Comparison of ENCODE assay signal across 14 cellular contexts in genomic region chr10:79105818-79106217, GRCh38. TPM values are rescaled to one million over a fixed set of nuclear protein-coding genes. Genes with fewer than 3 reads are reported as not detected.
A peak's percentile ranks its signal among the peaks of the same experiment; 100 is the strongest.
DNase-seq lines count a peak whose midpoint lies in the region; ATAC-seq and TF ChIP-seq lines count a peak whose summit lies in the region.
"Had no signal": no experiment of that assay in that cellular context is flagged by ENCODE, and none has a peak within 500 bp of the region (broad histone marks: within the 10 kb centered on the region; RNA-seq: fewer than 3 reads in every experiment).

No MANE protein-coding gene starts in this region.

- TF ChIP-seq CTCF in right atrium auricular region (IDR thresholded peaks at IDR 0.05) (no peak), WTC11 (IDR thresholded peaks at IDR 0.05) (no peak), sigmoid colon (IDR thresholded peaks at IDR 0.05) (no peak), vagina (IDR thresholded peaks at IDR 0.05) (no peak)

- 77 to 81% methylated on average over 6 of the region's 6 CpGs for WGBS in sigmoid colon, 2 donors

- H3K4me3 ChIP-seq in right atrium auricular region (no peak overlapping the region), sigmoid colon (no peak overlapping the region), vagina (no peak overlapping the region)
- H3K4me3 ChIP-seq: SK-N-MC had no signal

- TF ChIP-seq EP300 in sigmoid colon (IDR thresholded peaks at IDR 0.05), result no peak

- CTCF ChIA-PET in WTC11 (lab: Charles Lee), result interaction anchor here (0.9 to 2.1 kb wide), 6 partner anchors 9 to 89 kb away, joined by 3 to 7 read pairs (median 4); no protein-coding TSS in a partner anchor

- H3K36me3 Mint-ChIP-seq in WTC11, result no peaks in the 10 kb centered on the region

- no peak overlapping the region for H3K4me3 Mint-ChIP-seq in WTC11
- H3K4me3 Mint-ChIP-seq: CD8-positive, alpha-beta T cell had no signal

- TF ChIP-seq POLR2A in sigmoid colon (IDR thresholded peaks at IDR 0.05), result no peak
- no peak for TF ChIP-seq POLR2A in vagina (IDR thresholded peaks at IDR 0.05)

- no peaks in the 10 kb centered on the region for H3K9me3 ChIP-seq in right atrium auricular region
- no peaks in the 10 kb centered on the region for H3K9me3 ChIP-seq in sigmoid colon
- H3K9me3 ChIP-seq in vagina, result no peaks in the 10 kb centered on the region

- peaks cover 4% of the 10 kb centered on the region for H3K36me3 ChIP-seq in right atrium auricular region
- H3K36me3 ChIP-seq in sigmoid colon, result peaks cover 0 to 7% (median 3%) of the 10 kb centered on the region in 4 donors
- no peaks in the 10 kb centered on the region for H3K36me3 ChIP-seq in vagina

- ATAC-seq in Right ventricle myocardium inferior, result no peak
- no peak for ATAC-seq in WTC11
- ATAC-seq: CD8-positive, alpha-beta T cell had no signal

- no peaks in the 10 kb centered on the region for H3K27me3 Mint-ChIP-seq in WTC11 (ENCODE audit: low read depth)

- H3K27ac ChIP-seq in right atrium auricular region, result peak overlapping the region; percentile 86 to 91
- peak overlapping the region in 3 of 4 donors; percentile 9 to 94 (median 87) for H3K27ac ChIP-seq in sigmoid colon
- peak overlapping the region; percentile 94 for H3K27ac ChIP-seq in vagina
- H3K27ac ChIP-seq: SK-N-MC had no signal

- H3K27me3 ChIP-seq in right atrium auricular region (no peaks in the 10 kb centered on the region), sigmoid colon (no peaks in the 10 kb centered on the region), vagina (no peaks in the 10 kb centered on the region)

- POLR2A ChIA-PET in WTC11 (lab: Charles Lee), result no interaction called here

- 0 out of 2 replicates have a peak overlapping the region, but pooled peaks have one; percentile 50 for H3K27ac Mint-ChIP-seq in WTC11
- H3K27ac Mint-ChIP-seq: CD8-positive, alpha-beta T cell had no signal

- no peak for DNase-seq in right atrium auricular region (ENCODE audit: low spot score)
- DNase-seq in Right ventricle myocardium inferior (ENCODE audit: missing footprints), result no peak
- no peak for DNase-seq in WTC11 (ENCODE audit: low spot score)
- no peak for DNase-seq in sigmoid colon
- DNase-seq in vagina (ENCODE audit: extremely low spot score in 2 of 2), result no peak
- DNase-seq in HuH-7.5 (ENCODE audit: low spot score), result no peak
- no peak for DNase-seq in SK-N-DZ (ENCODE audit: low spot score)
- DNase-seq in NCI-H2107 (lab: John Stamatoyannopoulos, UW), result no peak
- DNase-seq: CD8-positive, alpha-beta T cell; GF-D8; NCI-H526 treated with DMSO at 0.1 percent for 48 hours; NK-92 treated with Interleukin-12 subunit alpha and Interleukin-12 subunit beta, amount 100 ng/mL, for 24 hours; OCI-M1 had no signal

- H3K9me3 Mint-ChIP-seq in WTC11, result no peaks in the 10 kb centered on the region
- H3K9me3 Mint-ChIP-seq: CD8-positive, alpha-beta T cell had no signal

- peaks cover 3 to 91% of the 10 kb centered on the region in 2 donors for H3K4me1 ChIP-seq in right atrium auricular region
- H3K4me1 ChIP-seq in sigmoid colon, result peaks cover 0 to 100% (median 84%) of the 10 kb centered on the region in 4 donors
- H3K4me1 ChIP-seq in vagina, result peaks cover 94% of the 10 kb centered on the region

- H3K4me1 Mint-ChIP-seq in WTC11, result peaks cover 71% of the 10 kb centered on the region

- intact Hi-C loops in Right ventricle myocardium inferior (cut with DNase I), result no loop called here
- intact Hi-C loops in sigmoid colon (cut with DNase I), result no loop called here
- intact Hi-C loops in vagina (cut with DNase I), result no loop called here

TF ChIP-seq in WTC11, 78 proteins besides CTCF, POLR2A, EP300 and RAD21:
- TF ChIP-seq PRDM15 (CRISPR knock-in tag; IDR thresholded peaks at IDR 0.05) (no peak), ZNF416 (CRISPR knock-in tag; IDR thresholded peaks at IDR 0.05) (no peak), SP1 (CRISPR knock-in tag; conservative IDR thresholded peaks at IDR 0.05) (no peak), PREB (CRISPR knock-in tag; IDR thresholded peaks at IDR 0.05; ENCODE audit: borderline replicate concordance) (no peak), NFATC4 (CRISPR knock-in tag; IDR thresholded peaks at IDR 0.05) (no peak)

RNA-seq across cellular contexts. Expression of gene ZMIZ1, which starts 37.1 kb away (rescaled TPM):
- total RNA-seq in right atrium auricular region (10 to 100 TPM; 59.3 to 71.0 TPM), Right ventricle myocardium inferior (48.8 TPM), WTC11 (2021) (34.3 to 44.4 TPM (median 35.2 TPM) in 3 replicates), sigmoid colon (10 to 100 TPM; 26.5 to 49.3 (median 37.5) TPM), vagina (61.4 TPM)
- 10 to 100 TPM; 17.4 to 31.5 (median 25.4) TPM for polyA plus RNA-seq in sigmoid colon
- 59.1 and 66.8 TPM in 2 replicates for polyA plus RNA-seq in SK-N-DZ (2014; cell fraction: cytosol; rRNA removed)
- polyA plus RNA-seq in SK-N-DZ (2014; cell fraction: nucleus; rRNA removed), result 30.6 and 71.5 TPM in 2 replicates
